ENCODE assay signal across 18 cellular contexts in genomic region chr18:77403969-77404535, GRCh38.
"Had no signal": no experiment of that assay in that cellular context is flagged by ENCODE, and none has a peak within 500 bp of the region (broad histone marks: within the 10 kb centered on the region; RNA-seq: fewer than 3 reads in every experiment).

No MANE protein-coding gene starts in this region.

- H3K4me1 ChIP-seq: foreskin keratinocyte, gastroesophageal sphincter, heart right ventricle, left lung, lower lobe of right lung had no signal

- H3K27ac ChIP-seq: coronary artery, dorsolateral prefrontal cortex, foreskin keratinocyte, gastroesophageal sphincter, heart right ventricle, left lung, lower lobe of right lung had no signal

- H3K27me3 ChIP-seq: dorsolateral prefrontal cortex, foreskin keratinocyte, heart right ventricle, left lung had no signal

- H3K4me3 ChIP-seq: coronary artery, dorsolateral prefrontal cortex, gastroesophageal sphincter, heart right ventricle, left lung, lower lobe of right lung, mucosa of descending colon had no signal

- H3K27ac Mint-ChIP-seq: mesothelial cell of epicardium, naive B cell had no signal

- H3K9me3 Mint-ChIP-seq: mesothelial cell of epicardium, naive B cell had no signal

- ATAC-seq: foreskin keratinocyte, gastroesophageal sphincter, heart right ventricle, left cardiac atrium, left lung, left ventricle myocardium superior, lower lobe of right lung, mucosa of descending colon had no signal

- H3K36me3 Mint-ChIP-seq: mesothelial cell of epicardium, naive B cell had no signal

- H3K4me3 Mint-ChIP-seq: mesothelial cell of epicardium, naive B cell had no signal

- H3K4me1 Mint-ChIP-seq: mesothelial cell of epicardium, naive B cell had no signal

- H3K27me3 Mint-ChIP-seq: naive B cell had no signal

- H3K36me3 ChIP-seq: gastroesophageal sphincter, heart right ventricle, left lung, lower lobe of right lung had no signal

- H3K9me3 ChIP-seq: gastroesophageal sphincter, heart right ventricle, left lung, lower lobe of right lung, mucosa of descending colon had no signal

- DNase-seq: dermis blood vessel endothelial cell; dorsolateral prefrontal cortex; effector CD4-positive, alpha-beta T cell; effector memory CD4-positive, alpha-beta T cell; foreskin keratinocyte; head of caudate nucleus; heart right ventricle; hippocampal formation; left cardiac atrium; left ventricle myocardium superior; lower lobe of right lung; mesenchymal stem cell; mucosa of descending colon; naive B cell had no signal
